16 cellular contexts compared by ENCODE assay signal in genomic region chr1:36751525-36751924, GRCh38.
DNase-seq lines count a peak whose midpoint lies in the region; ATAC-seq and TF ChIP-seq lines count a peak whose summit lies in the region.
"Had no signal": no experiment of that assay in that cellular context is flagged by ENCODE, and none has a peak within 500 bp of the region (broad histone marks: within the 10 kb centered on the region; RNA-seq: fewer than 3 reads in every experiment).

No MANE protein-coding gene starts in this region.

- H3K27ac ChIP-seq in BLaER1 treated with 17β-estradiol and CSF1 and Interleukin-3, amounts not matched to agents 10 nM and 100 nM: no peak overlapping the region
- H3K27ac ChIP-seq in mesenchymal stem cell (ENCODE audit: low read length, poor library complexity, severe bottlenecking): no peak overlapping the region
- H3K27ac ChIP-seq: KMS-11 had no signal

- H4K8ac ChIP-seq in mesenchymal stem cell (ENCODE audit: low read length): no peak overlapping the region

- H3K9ac ChIP-seq in BLaER1 treated with 17β-estradiol and CSF1 and Interleukin-3, amounts not matched to agents 10 nM and 100 nM: no peak overlapping the region
- no peak overlapping the region for H3K9ac ChIP-seq in mesenchymal stem cell (ENCODE audit: low read length)
- H3K9ac ChIP-seq: KMS-11, SK-N-SH had no signal

- no peak for TF ChIP-seq CTCF in mucosa of descending colon (IDR thresholded peaks at IDR 0.05)

- no peak overlapping the region for H2BK120ac ChIP-seq in mesenchymal stem cell (ENCODE audit: low read depth, low read length)

- no peak overlapping the region for H4K91ac ChIP-seq in mesenchymal stem cell (ENCODE audit: low read length)

- peaks cover 18 to 43% (median 36%) of the 10 kb centered on the region in 10 experiments for H3K4me1 ChIP-seq in BLaER1 treated with 17β-estradiol and CSF1 and Interleukin-3, amounts not matched to agents 10 nM and 100 nM
- H3K4me1 ChIP-seq in mucosa of descending colon (ENCODE audit: low read depth): no peaks in the 10 kb centered on the region
- no peaks in the 10 kb centered on the region for H3K4me1 ChIP-seq in mesenchymal stem cell (ENCODE audit: control insufficient read depth, insufficient read depth, low read depth, low read length)
- H3K4me1 ChIP-seq: Caco-2 had no signal

- H3K9me3 ChIP-seq in BLaER1 treated with 17β-estradiol and CSF1 and Interleukin-3, amounts not matched to agents 10 nM and 100 nM (replicated peaks in 1 of 11): no peaks in the 10 kb centered on the region
- H3K9me3 ChIP-seq in mucosa of descending colon: no peaks in the 10 kb centered on the region
- no peaks in the 10 kb centered on the region for H3K9me3 ChIP-seq in mesenchymal stem cell (ENCODE audit: control insufficient read depth, low read length)
- H3K9me3 ChIP-seq: Caco-2, SK-N-SH had no signal

- DNase-seq in DMS53 (lab: John Stamatoyannopoulos, UW) (peak; percentile 63), NCI-H510A (lab: John Stamatoyannopoulos, UW) (peak; percentile 99), mucosa of descending colon (no peak), mesenchymal stem cell (no peak), posterior vena cava (ENCODE audit: low spot score) (no peak)
- DNase-seq: Caco-2; CD4-positive, CD25-positive, alpha-beta regulatory T cell; MV-4-11; NCI-H526 treated with DMSO at 0.1 percent for 48 hours; Right ventricle myocardium superior; SK-N-SH had no signal

- H3K18ac ChIP-seq in mesenchymal stem cell (ENCODE audit: low read depth in 1 of 2, low read length in 2 of 2): no peak overlapping the region

- no peak overlapping the region for H2AK5ac ChIP-seq in mesenchymal stem cell (ENCODE audit: low read length, severe bottlenecking)

- H2AFZ ChIP-seq in mesenchymal stem cell (ENCODE audit: low read depth, low read length): no peak overlapping the region

- 94% methylated on average over 2 of the region's 4 CpGs for WGBS in mesenchymal stem cell

- ATAC-seq in mucosa of descending colon: peak; percentile 32
- no peak for ATAC-seq in HG02852 (IDR thresholded peaks at IDR 0.05; ENCODE audit: unreplicated experiment)
- ATAC-seq: GM23338, T-cell had no signal

- no peaks in the 10 kb centered on the region for H3K27me3 ChIP-seq in BLaER1 treated with 17β-estradiol and CSF1 and Interleukin-3, amounts not matched to agents 10 nM and 100 nM
- H3K27me3 ChIP-seq in mesenchymal stem cell (ENCODE audit: control insufficient read depth in 1 of 2, insufficient read depth in 1 of 2, low read length in 2 of 2): peaks cover 0 to 7% of the 10 kb centered on the region in 2 experiments

- no peaks in the 10 kb centered on the region for H4K20me1 ChIP-seq in BLaER1 treated with 17β-estradiol and CSF1 and Interleukin-3, amounts not matched to agents 10 nM and 100 nM

- peak overlapping the region in 9 of 11 experiments; percentile 79 to 94 (median 90); a peak in 16 of 22 replicates for H3K4me2 ChIP-seq in BLaER1 treated with 17β-estradiol and CSF1 and Interleukin-3, amounts not matched to agents 10 nM and 100 nM
- H3K4me2 ChIP-seq in mesenchymal stem cell (ENCODE audit: low read length, poor library complexity, severe bottlenecking): no peak overlapping the region
- H3K4me2 ChIP-seq: GM23338, KMS-11, SK-N-SH had no signal

- H3K4ac ChIP-seq in mesenchymal stem cell (ENCODE audit: low read depth in 1 of 2, low read length in 2 of 2): no peak overlapping the region

- H2BK12ac ChIP-seq in mesenchymal stem cell (ENCODE audit: low read length in 2 of 2): no peak overlapping the region

- H3K4me3 ChIP-seq in BLaER1 treated with 17β-estradiol and CSF1 and Interleukin-3, amounts not matched to agents 10 nM and 100 nM: no peak overlapping the region
- H3K4me3 ChIP-seq in mucosa of descending colon (no peak overlapping the region), mesenchymal stem cell (ENCODE audit: insufficient read depth in 1 of 2, low read depth in 1 of 2, low read length in 2 of 2) (no peak overlapping the region)
- H3K4me3 ChIP-seq: GM23338 had no signal

- no peaks in the 10 kb centered on the region for H3K36me3 ChIP-seq in BLaER1 treated with 17β-estradiol and CSF1 and Interleukin-3, amounts not matched to agents 10 nM and 100 nM
- H3K36me3 ChIP-seq in mucosa of descending colon (ENCODE audit: low read depth) (no peaks in the 10 kb centered on the region), mesenchymal stem cell (ENCODE audit: control insufficient read depth in 1 of 2, insufficient read depth in 2 of 2, low read depth in 1 of 2, low read length in 2 of 2) (no peaks in the 10 kb centered on the region)

- H2BK15ac ChIP-seq in mesenchymal stem cell (ENCODE audit: low read depth, poor library complexity, severe bottlenecking): no peak overlapping the region

- H2BK5ac ChIP-seq in mesenchymal stem cell (ENCODE audit: low read depth, low read length, poor library complexity, severe bottlenecking): no peak overlapping the region

- H3K23ac ChIP-seq in mesenchymal stem cell (ENCODE audit: low read length in 2 of 2): no peak overlapping the region

- intact Hi-C loops in mucosa of descending colon (cut with DNase I, micrococcal nuclease): no loop called here
- intact Hi-C loops in posterior vena cava (cut with DNase I): no loop called here

- H3K14ac ChIP-seq in mesenchymal stem cell (ENCODE audit: low read length in 2 of 2): no peak overlapping the region

- H3K79me1 ChIP-seq in mesenchymal stem cell (replicated peaks; ENCODE audit: low read length, poor library complexity, severe bottlenecking): no peaks in the 10 kb centered on the region

Comparison
In these comparisons a context has a peak if more than half of its experiments do, and no peak if none do; other contexts are left out.
1. DNase-seq: peak in DMS53 (single experiment) and NCI-H510A (single experiment); none in mucosa of descending colon (0 of 3), mesenchymal stem cell (single experiment) and posterior vena cava (single experiment).